Comparison of ENCODE assay signal across 1 cellular context in genomic region chr2:100581265-100581612, GRCh38.
TF ChIP-seq lines count a peak whose summit lies in the region.

No MANE protein-coding gene starts in this region.

TF ChIP-seq in HepG2, 621 proteins besides CTCF, POLR2A, EP300 and RAD21:
- TF ChIP-seq REXO4 (CRISPR knock-in tag; IDR thresholded peaks at IDR 0.05; ENCODE audit: borderline replicate concordance) (no peak), ZMAT5 (CRISPR knock-in tag; IDR thresholded peaks at IDR 0.05; ENCODE audit: borderline replicate concordance, low read depth) (no peak), HDAC1 (CRISPR knock-in tag; IDR thresholded peaks at IDR 0.05) (no peak), POLR2G (IDR thresholded peaks at IDR 0.05; ENCODE audit: low read depth, low read length) (no peak), ZNF34 (CRISPR knock-in tag; IDR thresholded peaks at IDR 0.05; ENCODE audit: borderline replicate concordance) (no peak), SRSF1 (optimal IDR thresholded peaks at IDR 0.05; ENCODE audit: low read depth, low read length) (no peak), SP2 (CRISPR knock-in tag; IDR thresholded peaks at IDR 0.05) (no peak), MXD3 (CRISPR knock-in tag; IDR thresholded peaks at IDR 0.05) (no peak), ZNF619 (CRISPR knock-in tag; IDR thresholded peaks at IDR 0.05) (no peak), ZNF234 (CRISPR knock-in tag; conservative IDR thresholded peaks at IDR 0.05) (no peak), PCBP2 (optimal IDR thresholded peaks at IDR 0.05; ENCODE audit: low read depth, low read length, poor library complexity, severe bottlenecking) (no peak)
